Comparison of ENCODE assay signal across 22 cellular contexts in genomic region chr11:106827687-106828086, GRCh38.
"Had no signal": no experiment of that assay in that cellular context is flagged by ENCODE, and none has a peak within 500 bp of the region (broad histone marks: within the 10 kb centered on the region; RNA-seq: fewer than 3 reads in every experiment).

No MANE protein-coding gene starts in this region.

- H3K4me3 ChIP-seq: colonic mucosa, mucosa of descending colon, skin epidermis, vagina had no signal

- DNase-seq: activated CD4-positive, alpha-beta T cell treated with anti-CD3 and anti-CD28 coated beads for 48 hours; activated CD4-positive, alpha-beta T cell treated with anti-CD3 and anti-CD28 coated beads, Interleukin-2, amount 50 U/mL, for 48 hours; activated CD8-positive, alpha-beta memory T cell treated with anti-CD3 and anti-CD28 coated beads for 24 hours; activated effector memory CD4-positive, alpha-beta T cell treated with Interleukin-2 at 50 U/mL for 16 hours; activated naive CD4-positive, alpha-beta T cell treated with Interleukin-2 at 50 U/mL for 16 hours; anterior cingulate cortex; colonic mucosa; effector CD8-positive, alpha-beta T cell; islet precursor cell; left colon; mesendoderm; stimulated activated CD4-positive, alpha-beta T cell treated with anti-CD3 and anti-CD28 coated beads, Interleukin-12 subunit alpha, Interleukin-12 subunit beta, amount 100 ng/mL, for 4 hours; stimulated activated CD4-positive, alpha-beta T cell treated with anti-CD3 and anti-CD28 coated beads, Interleukin-4, amount 100 ng/mL, for 24 hours; WERI-Rb-1 had no signal

- H3K27ac Mint-ChIP-seq: activated naive CD8-positive, alpha-beta T cell; natural killer cell treated with Interleukin-12 subunit alpha and Interleukin-12 subunit beta and Interleukin-15 and Interleukin-18, amount 100 ng/mL, for 72 hours; stimulated activated effector memory CD8-positive, alpha-beta T cell treated with anti-CD3 and anti-CD28 coated beads, Interleukin-12 subunit alpha, Interleukin-12 subunit beta, amount 100 ng/mL, for 72 hours; stimulated activated naive CD8-positive, alpha-beta T cell treated with anti-CD3 and anti-CD28 coated beads, Interleukin-15, Interleukin-2, amounts not matched to agents 100 ng/mL and 50 ng/mL, for 24 hours; type B pancreatic cell had no signal

- H3K4me1 Mint-ChIP-seq: stimulated activated effector memory CD8-positive, alpha-beta T cell treated with anti-CD3 and anti-CD28 coated beads, Interleukin-12 subunit alpha, Interleukin-12 subunit beta, amount 100 ng/mL, for 72 hours had no signal

- H3K36me3 Mint-ChIP-seq: activated naive CD8-positive, alpha-beta T cell; stimulated activated effector memory CD8-positive, alpha-beta T cell treated with anti-CD3 and anti-CD28 coated beads, Interleukin-12 subunit alpha, Interleukin-12 subunit beta, amount 100 ng/mL, for 72 hours; type B pancreatic cell had no signal

- H3K27me3 Mint-ChIP-seq: activated naive CD8-positive, alpha-beta T cell; natural killer cell treated with Interleukin-12 subunit alpha and Interleukin-12 subunit beta and Interleukin-15 and Interleukin-18, amount 100 ng/mL, for 72 hours; stimulated activated naive CD8-positive, alpha-beta T cell treated with anti-CD3 and anti-CD28 coated beads, Interleukin-15, Interleukin-2, amounts not matched to agents 100 ng/mL and 50 ng/mL, for 24 hours; type B pancreatic cell had no signal

- H3K4me3 Mint-ChIP-seq: activated naive CD8-positive, alpha-beta T cell; natural killer cell treated with Interleukin-12 subunit alpha and Interleukin-12 subunit beta and Interleukin-15 and Interleukin-18, amount 100 ng/mL, for 72 hours; stimulated activated effector memory CD8-positive, alpha-beta T cell treated with anti-CD3 and anti-CD28 coated beads, Interleukin-12 subunit alpha, Interleukin-12 subunit beta, amount 100 ng/mL, for 72 hours; stimulated activated naive CD8-positive, alpha-beta T cell treated with anti-CD3 and anti-CD28 coated beads, Interleukin-15, Interleukin-2, amounts not matched to agents 100 ng/mL and 50 ng/mL, for 24 hours; type B pancreatic cell had no signal
